22 cellular contexts compared by ENCODE assay signal in genomic region chr6:34592208-34592952, GRCh38. TPM values are rescaled to one million over a fixed set of nuclear protein-coding genes. Genes with fewer than 3 reads are reported as not detected.
DNase-seq lines count a peak whose midpoint lies in the region; ATAC-seq and TF ChIP-seq lines count a peak whose summit lies in the region.
"Had no signal": no experiment of that assay in that cellular context is flagged by ENCODE, and none has a peak within 500 bp of the region (broad histone marks: within the 10 kb centered on the region; RNA-seq: fewer than 3 reads in every experiment).

No MANE protein-coding gene starts in this region.

- no peaks in the 10 kb centered on the region for H3K9me3 Mint-ChIP-seq in activated CD8-positive, alpha-beta T cell treated with anti-CD3 and anti-CD28 coated beads for 36 hours
- no peaks in the 10 kb centered on the region for H3K9me3 Mint-ChIP-seq in activated CD8-positive, alpha-beta T cell treated with anti-CD3 and anti-CD28 coated beads, Interleukin-2, amount 10 ng/mL, durations not matched to agents 7 days and 5 days (ENCODE audit: insufficient read depth)
- H3K9me3 Mint-ChIP-seq: activated naive CD8-positive, alpha-beta T cell treated with anti-CD3 and anti-CD28 coated beads, Interleukin-2, amount 10 ng/mL, durations not matched to agents 7 days and 5 days had no signal

- H3K4me1 Mint-ChIP-seq in activated CD8-positive, alpha-beta T cell treated with anti-CD3 and anti-CD28 coated beads for 36 hours (ENCODE audit: low read depth): peaks cover 24% of the 10 kb centered on the region
- H3K4me1 Mint-ChIP-seq in activated CD8-positive, alpha-beta T cell treated with anti-CD3 and anti-CD28 coated beads, Interleukin-2, amount 10 ng/mL, durations not matched to agents 7 days and 5 days (ENCODE audit: low read depth): peaks cover 7% of the 10 kb centered on the region

- no peak overlapping the region for H3K4me3 ChIP-seq in HEK293 (ENCODE audit: low read depth, low read length)
- no peak overlapping the region for H3K4me3 ChIP-seq in sigmoid colon
- H3K4me3 ChIP-seq: HAP-1, SJSA1, tibial artery had no signal

- TF ChIP-seq EP300 in sigmoid colon (IDR thresholded peaks at IDR 0.05): no peak

- intact Hi-C loops in activated CD8-positive, alpha-beta T cell treated with anti-CD3 and anti-CD28 coated beads for 36 hours (cut with micrococcal nuclease): no loop called here
- intact Hi-C loops in sigmoid colon (cut with DNase I): no loop called here

- peaks cover 2% of the 10 kb centered on the region for H3K36me3 Mint-ChIP-seq in activated CD8-positive, alpha-beta T cell treated with anti-CD3 and anti-CD28 coated beads for 36 hours (ENCODE audit: low read depth)
- peaks cover 3% of the 10 kb centered on the region for H3K36me3 Mint-ChIP-seq in activated CD8-positive, alpha-beta T cell treated with anti-CD3 and anti-CD28 coated beads, Interleukin-2, amount 10 ng/mL, durations not matched to agents 7 days and 5 days (ENCODE audit: low read depth)

- H3K27me3 ChIP-seq in sigmoid colon: no peaks in the 10 kb centered on the region
- H3K27me3 ChIP-seq: SJSA1, tibial artery had no signal

- CTCF ChIA-PET in activated CD8-positive, alpha-beta T cell treated with anti-CD3 and anti-CD28 coated beads for 36 hours (lab: Charles Lee): interaction anchor here (1.1 to 1.4 kb wide), 2 partner anchors 17 to 132 kb away, joined by 3 to 5 read pairs; no protein-coding TSS in a partner anchor
- CTCF ChIA-PET in activated CD8-positive, alpha-beta T cell treated with anti-CD3 and anti-CD28 coated beads, Interleukin-2, amount 10 ng/mL, durations not matched to agents 7 days and 5 days (lab: Charles Lee): interaction anchor here (1.0 to 4.6 kb wide), 3 partner anchors 16 to 343 kb away, joined by 3 to 20 read pairs (median 3); partner anchors contain the start of gene SMIM29
- CTCF ChIA-PET in HEK293 (lab: Yijun Ruan, JAX): interaction anchor here (0.5 to 5.7 kb wide), 6 partner anchors 8 to 429 kb away, joined by 3 to 55 read pairs (median 6); no protein-coding TSS in a partner anchor

- TF ChIP-seq POLR2A in sigmoid colon (IDR thresholded peaks at IDR 0.05): no peak

- H3K36me3 ChIP-seq in HEK293 (ENCODE audit: control insufficient read depth in 2 of 2, insufficient read depth in 1 of 2, low read length in 2 of 2) (peaks cover 0 to 23% of the 10 kb centered on the region in 2 experiments; a peak in 1 of 3 replicates), sigmoid colon (peaks cover 0 to 30% (median 9%) of the 10 kb centered on the region in 4 donors)

- in situ Hi-C loops in ACHN (cut with HindIII; ENCODE audit: low pct_ligation_motif_present, low pct_unique_long_range_greater_than_20kb, low sequenced_read_pairs): no loop called here

- H3K4me1 ChIP-seq in HEK293 (ENCODE audit: control insufficient read depth, insufficient read depth, low read length) (no peaks in the 10 kb centered on the region), sigmoid colon (peaks cover 0 to 22% (median 2%) of the 10 kb centered on the region in 4 donors)

- no peaks in the 10 kb centered on the region for H3K27me3 Mint-ChIP-seq in activated CD8-positive, alpha-beta T cell treated with anti-CD3 and anti-CD28 coated beads for 36 hours
- no peaks in the 10 kb centered on the region for H3K27me3 Mint-ChIP-seq in activated CD8-positive, alpha-beta T cell treated with anti-CD3 and anti-CD28 coated beads, Interleukin-2, amount 10 ng/mL, durations not matched to agents 7 days and 5 days (ENCODE audit: low read depth)
- H3K27me3 Mint-ChIP-seq: activated naive CD8-positive, alpha-beta T cell treated with anti-CD3 and anti-CD28 coated beads, Interleukin-2, amount 10 ng/mL, durations not matched to agents 7 days and 5 days had no signal

- H3K27ac Mint-ChIP-seq in activated CD8-positive, alpha-beta T cell treated with anti-CD3 and anti-CD28 coated beads for 36 hours: no peak overlapping the region
- no peak overlapping the region for H3K27ac Mint-ChIP-seq in activated CD8-positive, alpha-beta T cell treated with anti-CD3 and anti-CD28 coated beads, Interleukin-2, amount 10 ng/mL, durations not matched to agents 7 days and 5 days

- ATAC-seq in activated CD8-positive, alpha-beta T cell treated with anti-CD3 and anti-CD28 coated beads for 36 hours: peak; percentile 79
- no peak for ATAC-seq in activated CD8-positive, alpha-beta T cell treated with anti-CD3 and anti-CD28 coated beads, Interleukin-2, amount 10 ng/mL, durations not matched to agents 7 days and 5 days
- ATAC-seq: PC-3 had no signal

- H3K4me3 Mint-ChIP-seq in activated CD8-positive, alpha-beta T cell treated with anti-CD3 and anti-CD28 coated beads for 36 hours: no peak overlapping the region
- no peak overlapping the region for H3K4me3 Mint-ChIP-seq in activated CD8-positive, alpha-beta T cell treated with anti-CD3 and anti-CD28 coated beads, Interleukin-2, amount 10 ng/mL, durations not matched to agents 7 days and 5 days
- H3K4me3 Mint-ChIP-seq: activated naive CD8-positive, alpha-beta T cell treated with anti-CD3 and anti-CD28 coated beads, Interleukin-2, amount 10 ng/mL, durations not matched to agents 7 days and 5 days had no signal

- DNase-seq in activated CD8-positive, alpha-beta T cell treated with anti-CD3 and anti-CD28 coated beads for 36 hours: peak; percentile 56
- no peak for DNase-seq in activated CD8-positive, alpha-beta T cell treated with anti-CD3 and anti-CD28 coated beads, Interleukin-2, amount 10 ng/mL, durations not matched to agents 7 days and 5 days
- peak; percentile 15 for DNase-seq in sigmoid colon
- DNase-seq in ACHN: no peak
- no peak for DNase-seq in HK-2 (ENCODE audit: unreplicated experiment)
- no peak for DNase-seq in NCI-H526 (lab: John Stamatoyannopoulos, UW)
- DNase-seq: activated CD8-positive, alpha-beta memory T cell treated with anti-CD3 and anti-CD28 coated beads, Interleukin-2, amount 50 U/mL, for 48 hours; activated naive CD8-positive, alpha-beta T cell treated with anti-CD3 and anti-CD28 coated beads, Interleukin-2, amount 10 ng/mL, durations not matched to agents 7 days and 5 days; COR-L47; dermis blood vessel endothelial cell; mesendoderm; NCI-H2081 treated with DMSO at 0.1 percent for 48 hours; NCI-H526 treated with DMSO at 0.1 percent for 48 hours; PC-3; T-helper 2 cell; tibial artery had no signal

- H3K9me3 ChIP-seq in HEK293 (ENCODE audit: control insufficient read depth, insufficient read depth, low read depth, low read length): no peaks in the 10 kb centered on the region
- no peaks in the 10 kb centered on the region for H3K9me3 ChIP-seq in sigmoid colon
- H3K9me3 ChIP-seq: HAP-1, SJSA1, tibial artery had no signal

- TF ChIP-seq CTCF in activated CD8-positive, alpha-beta T cell treated with anti-CD3 and anti-CD28 coated beads for 36 hours (IDR thresholded peaks at IDR 0.05): no peak
- TF ChIP-seq CTCF in HEK293 (tag by site-specific recombination; IDR thresholded peaks at IDR 0.05) (no peak), sigmoid colon (IDR thresholded peaks at IDR 0.05) (no peak)

- H3K27ac ChIP-seq in HEK293 (ENCODE audit: extremely low read depth, low read depth, low read length): no peak overlapping the region
- peak overlapping the region; percentile 67 for H3K27ac ChIP-seq in angular gyrus (ENCODE audit: low read depth, low read length)
- H3K27ac ChIP-seq in sigmoid colon: no peak overlapping the region
- H3K27ac ChIP-seq: KMS-11, SJSA1, tibial artery had no signal

- POLR2A ChIA-PET in activated CD8-positive, alpha-beta T cell treated with anti-CD3 and anti-CD28 coated beads for 36 hours (lab: Charles Lee): no interaction called here
- POLR2A ChIA-PET in activated CD8-positive, alpha-beta T cell treated with anti-CD3 and anti-CD28 coated beads, Interleukin-2, amount 10 ng/mL, durations not matched to agents 7 days and 5 days (lab: Charles Lee): interaction anchor here (0.7 kb wide), 1 partner anchor 8 kb away, joined by 3 read pairs; no protein-coding TSS in a partner anchor
- POLR2A ChIA-PET in HEK293 (lab: Yijun Ruan, JAX): interaction anchor here (1.1 to 2.0 kb wide), 2 partner anchors 10 to 344 kb away, joined by 4 read pairs; partner anchors contain the start of gene SMIM29

- WGBS in sigmoid colon, 2 donors: 83 to 92% methylated on average over 10 of the region's 10 CpGs

TF ChIP-seq in HEK293, 187 proteins besides CTCF, POLR2A, EP300 and RAD21 (continues in another document):
- TF ChIP-seq ZBTB20 (tag by site-specific recombination; IDR thresholded peaks at IDR 0.05) (no peak), ZBTB44 (tag by site-specific recombination; IDR thresholded peaks at IDR 0.05) (no peak), SETDB1 (IDR thresholded peaks at IDR 0.05; ENCODE audit: insufficient read length, low read length) (no peak), ZFHX2 (tag by site-specific recombination; conservative IDR thresholded peaks at IDR 0.05) (0 out of 2 replicates have a peak, but pooled peaks have one; percentile 10), ZNF16 (tag by site-specific recombination; IDR thresholded peaks at IDR 0.05; ENCODE audit: low read depth) (no peak), SP3 (tag by site-specific recombination; IDR thresholded peaks at IDR 0.05) (no peak)

RNA-seq across cellular contexts. Expression of gene SPDEF, which starts 36.3 kb away (rescaled TPM):
- not detected for total RNA-seq in activated CD8-positive, alpha-beta T cell treated with anti-CD3 and anti-CD28 coated beads for 36 hours
- total RNA-seq in activated CD8-positive, alpha-beta T cell treated with anti-CD3 and anti-CD28 coated beads, Interleukin-2, amount 10 ng/mL, durations not matched to agents 7 days and 5 days: under 1 TPM in 1 of 2 experiments, not detected in 1; 0.13 TPM
- total RNA-seq in sigmoid colon: under 1 TPM in 1 of 4 donors, not detected in 3; 0.71 TPM
- 100 to 1,000 TPM in 1 of 3 donors, 10 to 100 TPM in 2; 43.5 to 101 (median 91.3) TPM for polyA plus RNA-seq in sigmoid colon
- total RNA-seq: activated naive CD8-positive, alpha-beta T cell treated with anti-CD3 and anti-CD28 coated beads, Interleukin-2, amount 10 ng/mL, durations not matched to agents 7 days and 5 days; epithelial cell of proximal tubule; SJSA1 had no signal

Comparison
In these comparisons a context has a peak if more than half of its experiments do, and no peak if none do; other contexts are left out.
1. DNase-seq: peak in activated CD8-positive, alpha-beta T cell treated with anti-CD3 and anti-CD28 coated beads for 36 hours (single experiment) and sigmoid colon (single experiment); none in activated CD8-positive, alpha-beta T cell treated with anti-CD3 and anti-CD28 coated beads, Interleukin-2, amount 10 ng/mL, durations not matched to agents 7 days and 5 days (single experiment), ACHN (single experiment), HK-2 (single experiment) and NCI-H526 (0 of 2).